In genomic region chr22:20940904-20941385, GRCh38 we compare ENCODE assay signal across 1 cellular context.
A peak's percentile ranks its signal among the peaks of the same experiment; 100 is the strongest.
TF ChIP-seq lines count a peak whose summit lies in the region.

No MANE protein-coding gene starts in this region.

TF ChIP-seq in K562, 482 proteins besides CTCF, POLR2A, EP300 and RAD21 (continued from another document and continues in another):
- TF ChIP-seq THRA (IDR thresholded peaks at IDR 0.05) (no peak), ESRRA (IDR thresholded peaks at IDR 0.05; ENCODE audit: borderline replicate concordance, low read depth) (no peak), ZNF592 (IDR thresholded peaks at IDR 0.05) (no peak), UBTF (IDR thresholded peaks at IDR 0.05; ENCODE audit: borderline replicate concordance in 1 of 2, low read depth in 2 of 2, low read length in 2 of 2) (0 out of 4 replicates have a peak, but pooled peaks of 1 of the 2 experiments have one; percentile 20), ZC3H8 (IDR thresholded peaks at IDR 0.05) (no peak), ZNF57 (CRISPR knock-in tag; IDR thresholded peaks at IDR 0.05) (0 out of 2 replicates have a peak, but pooled peaks have one; percentile 24), ZNF174 (CRISPR knock-in tag; IDR thresholded peaks at IDR 0.05) (no peak), ZNF79 (CRISPR knock-in tag; IDR thresholded peaks at IDR 0.05; ENCODE audit: low read depth) (no peak), NR4A1 (CRISPR knock-in tag; IDR thresholded peaks at IDR 0.05) (0 out of 2 replicates have a peak, but pooled peaks have one; percentile 36), NR4A1 (tag; IDR thresholded peaks at IDR 0.05) (no peak), ARNT (IDR thresholded peaks at IDR 0.05) (no peak), BRD4 (IDR thresholded peaks at IDR 0.05) (no peak), ETV1 (tag; conservative IDR thresholded peaks at IDR 0.05; ENCODE audit: low read depth) (no peak), ZEB2 (IDR thresholded peaks at IDR 0.05) (no peak), ZNF77 (CRISPR knock-in tag; IDR thresholded peaks at IDR 0.05) (no peak), VEZF1 (CRISPR knock-in tag; IDR thresholded peaks at IDR 0.05) (no peak), SMARCE1 (IDR thresholded peaks at IDR 0.05) (no peak), ZBTB33 (CRISPR knock-in tag; IDR thresholded peaks at IDR 0.05) (no peak), ZNF668 (CRISPR knock-in tag; IDR thresholded peaks at IDR 0.05) (no peak), ELK1 (CRISPR knock-in tag; IDR thresholded peaks at IDR 0.05) (no peak), RFX5 (IDR thresholded peaks at IDR 0.05; ENCODE audit: low read depth, low read length) (no peak), CREB5 (CRISPR knock-in tag; IDR thresholded peaks at IDR 0.05) (no peak), ZC3H4 (CRISPR knock-in tag; IDR thresholded peaks at IDR 0.05; ENCODE audit: borderline replicate concordance) (0 out of 2 replicates have a peak, but pooled peaks have one; percentile 60), HOXB6 (CRISPR knock-in tag; IDR thresholded peaks at IDR 0.05; ENCODE audit: borderline replicate concordance) (no peak), PML (IDR thresholded peaks at IDR 0.05; ENCODE audit: low read length) (no peak), CREB1 (IDR thresholded peaks at IDR 0.05) (no peak), CREB1 (CRISPR knock-in tag; IDR thresholded peaks at IDR 0.05) (no peak), MNT (conservative IDR thresholded peaks at IDR 0.05) (no peak), MIER1 (IDR thresholded peaks at IDR 0.05; ENCODE audit: low read depth) (no peak), RREB1 (CRISPR knock-in tag; IDR thresholded peaks at IDR 0.05) (no peak), ZSCAN29 (IDR thresholded peaks at IDR 0.05) (no peak), POU5F1 (IDR thresholded peaks at IDR 0.05; ENCODE audit: borderline replicate concordance, low read depth, low read length, partially characterized antibody) (no peak), KDM1A (IDR thresholded peaks at IDR 0.05) (no peak), MEF2D (tag; conservative IDR thresholded peaks at IDR 0.05; ENCODE audit: low read depth) (no peak), KLF10 (CRISPR knock-in tag; IDR thresholded peaks at IDR 0.05) (no peak), LCOR (CRISPR knock-in tag; IDR thresholded peaks at IDR 0.05) (no peak), HCFC1 (IDR thresholded peaks at IDR 0.05; ENCODE audit: low read depth, low read length) (no peak), ZNF124 (CRISPR knock-in tag; IDR thresholded peaks at IDR 0.05) (peak; percentile 72; the same call in 1 of the 2 replicates), PPARD (CRISPR knock-in tag; IDR thresholded peaks at IDR 0.05) (no peak), ZNF324 (CRISPR knock-in tag; IDR thresholded peaks at IDR 0.05) (no peak), MTF1 (CRISPR knock-in tag; IDR thresholded peaks at IDR 0.05; ENCODE audit: borderline replicate concordance) (peak; percentile 58), RUNX1 (IDR thresholded peaks at IDR 0.05; ENCODE audit: low read depth) (no peak), L3MBTL2 (IDR thresholded peaks at IDR 0.05) (no peak), ZNF274 (IDR thresholded peaks at IDR 0.05; ENCODE audit: borderline replicate concordance, low read depth, low read length) (no peak)
